In genomic region chr19:18541258-18541991, GRCh38 we compare ENCODE assay signal across 10 cellular contexts. TPM values are rescaled to one million over a fixed set of nuclear protein-coding genes. Genes with fewer than 3 reads are reported as not detected.
DNase-seq lines count a peak whose midpoint lies in the region; ATAC-seq and TF ChIP-seq lines count a peak whose summit lies in the region.
"Had no signal": no experiment of that assay in that cellular context is flagged by ENCODE, and none has a peak within 500 bp of the region (broad histone marks: within the 10 kb centered on the region; RNA-seq: fewer than 3 reads in every experiment).

No MANE protein-coding gene starts in this region.

- peaks cover 2% of the 10 kb centered on the region for H3K36me3 Mint-ChIP-seq in activated naive CD8-positive, alpha-beta T cell

- H3K36me3 ChIP-seq in H7 (replicated peaks; ENCODE audit: control insufficient read depth, insufficient read depth, low read length) (peaks cover 21% of the 10 kb centered on the region), mucosa of stomach (ENCODE audit: control insufficient read depth, insufficient read depth, low read length) (no peaks in the 10 kb centered on the region)

- POLR2A ChIA-PET in GM10248 (lab: Yijun Ruan, JAX), result no interaction called here

- peak overlapping the region; percentile 82 for H3K9ac ChIP-seq in mucosa of stomach (ENCODE audit: low read length)

- H3K4me3 Mint-ChIP-seq in activated naive CD8-positive, alpha-beta T cell, result peak overlapping the region; percentile 89

- peak overlapping the region; percentile 84 for H3K27ac Mint-ChIP-seq in activated naive CD8-positive, alpha-beta T cell

- H3K9me3 Mint-ChIP-seq in activated naive CD8-positive, alpha-beta T cell (ENCODE audit: low read depth), result no peaks in the 10 kb centered on the region

- peaks cover 22% of the 10 kb centered on the region for H3K4me1 Mint-ChIP-seq in activated naive CD8-positive, alpha-beta T cell (ENCODE audit: low read depth)

- peaks cover 14% of the 10 kb centered on the region for H3K4me1 ChIP-seq in mucosa of stomach (ENCODE audit: control insufficient read depth, insufficient read depth, low read length)

- CTCF ChIA-PET in GM10248 (lab: Yijun Ruan, JAX), result interaction anchor here (1.0 to 1.3 kb wide), 3 partner anchors 12 to 52 kb away, joined by 3 to 4 read pairs (median 3); no protein-coding TSS in a partner anchor

- H3K4me3 ChIP-seq in AG10803 (ENCODE audit: low read length), result peak overlapping the region; percentile 80; the same call in 1 of the 2 replicates
- H3K4me3 ChIP-seq in H7 (ENCODE audit: insufficient read depth, low read depth, low read length), result no peak overlapping the region
- no peak overlapping the region for H3K4me3 ChIP-seq in mucosa of stomach (ENCODE audit: low read length)

- H3K27me3 ChIP-seq in H7 (ENCODE audit: control insufficient read depth, insufficient read depth, low read length), result no peaks in the 10 kb centered on the region
- no peaks in the 10 kb centered on the region for H3K27me3 ChIP-seq in mucosa of stomach (ENCODE audit: control insufficient read depth, insufficient read depth, low read length)

- no peaks in the 10 kb centered on the region for H3K27me3 Mint-ChIP-seq in activated naive CD8-positive, alpha-beta T cell

- DNase-seq in AG10803 (ENCODE audit: low read depth) (peak; percentile 57), H7 (peak; percentile 37), T1000 (lab: John Stamatoyannopoulos, UW) (no peak), A172 (ENCODE audit: low spot score) (no peak), GM10248 (ENCODE audit: extremely low spot score) (no peak)
- DNase-seq: effector CD8-positive, alpha-beta T cell; NCI-H526 had no signal

- H3K9me3 ChIP-seq in mucosa of stomach (ENCODE audit: control insufficient read depth, low read length), result no peaks in the 10 kb centered on the region

- no peak for ATAC-seq in GM19328 (IDR thresholded peaks at IDR 0.05; ENCODE audit: unreplicated experiment)

- TF ChIP-seq CTCF in AG10803 (conservative IDR thresholded peaks at IDR 0.05; ENCODE audit: low read length) (no peak), GM10248 (IDR thresholded peaks at IDR 0.05; ENCODE audit: control extremely low read depth, extremely low read depth, low read depth, missing control alignments) (no peak)

RNA-seq across cellular contexts. Expression of gene FKBP8, which starts 1.9 kb away (rescaled TPM):
- 446 and 481 TPM in 2 replicates for total RNA-seq in H7 (2014; rRNA removed; shearing (Covaris generic))
- total RNA-seq in A172 (2014; rRNA removed; shearing (Covaris generic)), result 286 and 312 TPM in 2 replicates

RNA-seq across cellular contexts. Expression of gene KXD1, which starts 16.2 kb away (rescaled TPM):
- 190 and 202 TPM in 2 replicates for total RNA-seq in H7 (2014; rRNA removed; shearing (Covaris generic))
- total RNA-seq in A172 (2014; rRNA removed; shearing (Covaris generic)), result 111 and 117 TPM in 2 replicates

RNA-seq across cellular contexts. Expression of gene ELL, which starts 19.6 kb away (rescaled TPM):
- total RNA-seq in H7 (2014; rRNA removed; shearing (Covaris generic)), result 16.4 and 17.0 TPM in 2 replicates
- 9.0 and 10.3 TPM in 2 replicates for total RNA-seq in A172 (2014; rRNA removed; shearing (Covaris generic))

RNA-seq across cellular contexts. Expression of gene UBA52, which starts 30.2 kb away (rescaled TPM):
- total RNA-seq in H7 (2014; rRNA removed; shearing (Covaris generic)), result 1,268 and 1,295 TPM in 2 replicates
- total RNA-seq in A172 (2014; rRNA removed; shearing (Covaris generic)), result 779 and 974 TPM in 2 replicates

RNA-seq across cellular contexts. Expression of gene REX1BD, which starts 47.2 kb away (rescaled TPM):
- 117 TPM in 2 replicates for total RNA-seq in H7 (2014; rRNA removed; shearing (Covaris generic))
- 122 and 137 TPM in 2 replicates for total RNA-seq in A172 (2014; rRNA removed; shearing (Covaris generic))

Comparison
In these comparisons a context has a peak if more than half of its experiments do, and no peak if none do; other contexts are left out.
1. DNase-seq: peak in AG10803 (single experiment) and H7 (single experiment); none in T1000 (single experiment), A172 (single experiment) and GM10248 (single experiment).